In the genomic region with DNA sequence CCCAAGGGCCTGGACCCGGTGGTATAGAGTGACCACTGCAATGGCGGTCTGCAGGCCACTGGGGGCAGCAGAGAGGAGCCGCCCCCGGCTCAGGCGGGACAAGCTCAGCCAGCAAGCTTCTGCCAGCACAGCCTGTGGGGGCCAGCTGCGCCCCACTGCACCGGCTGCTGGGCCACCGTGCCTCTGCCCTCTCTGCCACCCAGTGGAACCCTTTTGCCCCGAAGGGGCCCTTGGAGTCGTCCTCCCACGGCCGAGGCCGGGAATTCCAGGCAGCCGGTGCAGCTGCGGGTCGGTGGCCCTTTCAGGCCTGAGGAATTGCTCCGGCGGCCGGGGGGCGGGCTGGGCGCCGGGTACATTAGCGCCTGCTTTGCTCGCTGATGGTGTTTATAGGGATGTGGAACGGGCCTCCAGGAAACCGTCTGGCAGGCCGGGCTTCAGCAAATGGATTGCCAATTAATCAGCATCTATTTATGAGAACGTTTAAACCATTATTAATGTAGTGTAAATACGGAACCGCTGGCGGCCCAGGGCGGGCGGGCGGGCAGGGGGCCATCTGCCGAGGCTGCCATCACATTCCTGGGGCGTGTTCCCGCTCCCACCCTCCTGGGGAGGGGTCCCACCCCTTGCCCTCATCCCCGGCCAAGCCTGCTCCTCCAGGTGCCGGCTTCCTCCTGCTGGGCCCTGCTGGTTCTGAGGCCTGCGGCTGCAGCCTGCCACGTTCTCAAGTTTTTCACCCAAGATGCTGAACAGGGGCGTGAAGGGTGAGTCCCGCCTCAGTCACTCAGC, we compare ENCODE assay signal across 8 cellular contexts.
DNase-seq lines count a peak whose midpoint lies in the region; ATAC-seq, FAIRE-seq and TF ChIP-seq lines count a peak whose summit lies in the region.

No MANE protein-coding gene starts in this region.

- no peak overlapping the region for H3K4me3 Mint-ChIP-seq in activated T-helper 17 cell treated with anti-CD3 and anti-CD28 coated beads, Interleukin-2, amount 50 U/mL, for 72 hours
- H3K4me3 Mint-ChIP-seq in glutamatergic neuron (ENCODE audit: unreplicated experiment): no peak overlapping the region

- H3K27ac ChIP-seq in pancreas: no peak overlapping the region

- ATAC-seq in activated T-helper 17 cell treated with anti-CD3 and anti-CD28 coated beads, Interleukin-2, amount 50 U/mL, for 72 hours (replicated peaks): peak; percentile 72
- peak; percentile 96 to 99 (median 98) for ATAC-seq in pancreas
- no peak for ATAC-seq in HG02610 (IDR thresholded peaks at IDR 0.05; ENCODE audit: unreplicated experiment)

- no peaks in the 10 kb centered on the region for H3K9me3 ChIP-seq in pancreas

- no peaks in the 10 kb centered on the region for H3K36me3 Mint-ChIP-seq in activated T-helper 17 cell treated with anti-CD3 and anti-CD28 coated beads, Interleukin-2, amount 50 U/mL, for 72 hours (ENCODE audit: low read depth)
- peaks cover 6% of the 10 kb centered on the region for H3K36me3 Mint-ChIP-seq in glutamatergic neuron (ENCODE audit: unreplicated experiment)

- H3K27me3 Mint-ChIP-seq in activated T-helper 17 cell treated with anti-CD3 and anti-CD28 coated beads, Interleukin-2, amount 50 U/mL, for 72 hours: peaks cover 41% of the 10 kb centered on the region
- H3K27me3 Mint-ChIP-seq in glutamatergic neuron (ENCODE audit: unreplicated experiment): peaks cover 5% of the 10 kb centered on the region

- H3K27ac Mint-ChIP-seq in activated T-helper 17 cell treated with anti-CD3 and anti-CD28 coated beads, Interleukin-2, amount 50 U/mL, for 72 hours: no peak overlapping the region
- no peak overlapping the region for H3K27ac Mint-ChIP-seq in glutamatergic neuron (ENCODE audit: unreplicated experiment)

- DNase-seq in stimulated activated naive CD4-positive, alpha-beta T cell (lab: John Stamatoyannopoulos, UW): peak in 4 of 6 experiments; percentile 6 to 27 (median 13)
- no peak for DNase-seq in stimulated activated naive CD4-positive, alpha-beta T cell treated with Interleukin-2 at 50 U/mL for 16 hours (lab: John Stamatoyannopoulos, UW)
- DNase-seq in NCI-H2171 (lab: John Stamatoyannopoulos, UW): peak; percentile 20
- peak; percentile 81 for DNase-seq in glutamatergic neuron
- DNase-seq in pancreas: peak; percentile 39 to 88 (median 72)
- no peak for DNase-seq in NCI-H1092 (lab: John Stamatoyannopoulos, UW)

- WGBS in pancreas, 2 donors: 16 to 17% methylated on average over 39 to 43 of the region's 43 CpGs

- no peaks in the 10 kb centered on the region for H3K36me3 ChIP-seq in pancreas

- TF ChIP-seq CTCF in glutamatergic neuron (IDR thresholded peaks at IDR 0.05; ENCODE audit: partially characterized antibody, unreplicated experiment): peak; percentile 96
- peak; percentile 91 to 96 (median 94) for TF ChIP-seq CTCF in pancreas (IDR thresholded peaks at IDR 0.05)

- FAIRE-seq in pancreas (lab: Jason Lieb, UNC): no peak

- peak overlapping the region in 2 of 4 donors; percentile 38 to 49 for H3K4me3 ChIP-seq in pancreas

- intact Hi-C loops in pancreas (cut with DNase I): loop anchor here in 1 of 3 donors (10.0 kb wide), 1 partner anchor 137 kb away; no protein-coding TSS in a partner anchor

- no peaks in the 10 kb centered on the region for H3K27me3 ChIP-seq in pancreas

- peaks cover 7% of the 10 kb centered on the region for H3K4me1 Mint-ChIP-seq in activated T-helper 17 cell treated with anti-CD3 and anti-CD28 coated beads, Interleukin-2, amount 50 U/mL, for 72 hours
- H3K4me1 Mint-ChIP-seq in glutamatergic neuron (ENCODE audit: low read depth, unreplicated experiment): no peaks in the 10 kb centered on the region

- no peaks in the 10 kb centered on the region for H3K4me1 ChIP-seq in pancreas

- no peaks in the 10 kb centered on the region for H3K9me3 Mint-ChIP-seq in activated T-helper 17 cell treated with anti-CD3 and anti-CD28 coated beads, Interleukin-2, amount 50 U/mL, for 72 hours
- H3K9me3 Mint-ChIP-seq in glutamatergic neuron (ENCODE audit: unreplicated experiment): peaks cover 2% of the 10 kb centered on the region

Comparison
In these comparisons a context has a peak if more than half of its experiments do, and no peak if none do; other contexts are left out.
1. DNase-seq: peak in stimulated activated naive CD4-positive, alpha-beta T cell (4 of 6), NCI-H2171 (single experiment), glutamatergic neuron (single experiment) and pancreas (6 of 6); none in stimulated activated naive CD4-positive, alpha-beta T cell treated with Interleukin-2 at 50 U/mL for 16 hours (single experiment) and NCI-H1092 (single experiment).